23 cellular contexts compared by ENCODE assay signal in genomic region chr17:73336613-73337400, GRCh38. TPM values are rescaled to one million over a fixed set of nuclear protein-coding genes. Genes with fewer than 3 reads are reported as not detected.
A peak's percentile ranks its signal among the peaks of the same experiment; 100 is the strongest.
DNase-seq lines count a peak whose midpoint lies in the region; FAIRE-seq and TF ChIP-seq lines count a peak whose summit lies in the region.
"Had no signal": no experiment of that assay in that cellular context is flagged by ENCODE, and none has a peak within 500 bp of the region (broad histone marks: within the 10 kb centered on the region; RNA-seq: fewer than 3 reads in every experiment).

No MANE protein-coding gene starts in this region.

- H3K4me1 ChIP-seq in kidney (ENCODE audit: control insufficient read depth in 1 of 2, insufficient read depth in 1 of 2, low read depth in 1 of 2, low read length in 2 of 2) (peaks cover 0 to 4% of the 10 kb centered on the region in 2 donors), uterus (peaks cover 0 to 7% of the 10 kb centered on the region in 2 donors)

- no peak for TF ChIP-seq POLR2A in uterus (IDR thresholded peaks at IDR 0.05)

- H3K9ac ChIP-seq in kidney (ENCODE audit: low read length in 2 of 2) = no peak overlapping the region
- H3K9ac ChIP-seq: BLaER1, KMS-11 had no signal

- intact Hi-C loops in kidney (cut with DNase I) (no loop called here), uterus (cut with DNase I; ENCODE audit: low total_unique reads) (no loop called here)

- no peak for FAIRE-seq in kidney (lab: Jason Lieb, UNC)
- FAIRE-seq: A204.1, small intestine had no signal

- peak; percentile 23 for DNase-seq in NCI-H2227 (lab: John Stamatoyannopoulos, UW; ENCODE audit: unreplicated experiment)
- DNase-seq in NCI-H2227 treated with DMSO at 0.1 percent for 48 hours (lab: John Stamatoyannopoulos, UW) = no peak
- peak; percentile 69 for DNase-seq in WERI-Rb-1
- DNase-seq in kidney = peak; percentile 68
- DNase-seq in uterus = no peak
- no peak for DNase-seq in foreskin fibroblast
- DNase-seq in kidney tubule cell (ENCODE audit: low spot score) = no peak
- DNase-seq: activated CD8-positive, alpha-beta T cell treated with anti-CD3 and anti-CD28 coated beads, Interleukin-2, amount 10 ng/mL, durations not matched to agents 7 days and 5 days; activated naive CD8-positive, alpha-beta T cell treated with anti-CD3 and anti-CD28 coated beads for 36 hours; activated T-cell treated with anti-CD3 and anti-CD28 coated beads, Interleukin-2, amount 50 U/mL, for 72 hours; left colon; mucosa of descending colon; NCI-H1105; NK-92 treated with Interleukin-12 subunit alpha and Interleukin-12 subunit beta, amount 100 ng/mL, for 24 hours; small intestine; stimulated activated CD4-positive, alpha-beta T cell treated with anti-CD3 and anti-CD28 coated beads, Interleukin-4, amount 100 ng/mL, for 4 hours; stimulated activated CD8-positive, alpha-beta memory T cell treated with anti-CD3 and anti-CD28 coated beads, Interleukin-4, amount 100 ng/mL, for 48 hours; T-cell; thyroid gland had no signal

- no peaks in the 10 kb centered on the region for H3K9me3 ChIP-seq in WERI-Rb-1 (ENCODE audit: severe bottlenecking)
- H3K9me3 ChIP-seq in kidney (ENCODE audit: control insufficient read depth in 1 of 2, low read length in 2 of 2) = no peaks in the 10 kb centered on the region
- H3K9me3 ChIP-seq in uterus = no peaks in the 10 kb centered on the region
- H3K9me3 ChIP-seq: BLaER1, mucosa of descending colon, thyroid gland had no signal

- TF ChIP-seq CTCF in WERI-Rb-1 (IDR thresholded peaks at IDR 0.05; ENCODE audit: low read depth, low read length) (no peak), kidney (IDR thresholded peaks at IDR 0.05; ENCODE audit: borderline replicate concordance, extremely low read depth, insufficient read depth) (no peak), uterus (IDR thresholded peaks at IDR 0.05) (no peak), foreskin fibroblast (IDR thresholded peaks at IDR 0.05; ENCODE audit: low read depth, low read length) (no peak)

- H3K4me3 ChIP-seq in WERI-Rb-1 (ENCODE audit: low read depth, low read length) (no peak overlapping the region), kidney (ENCODE audit: low read length in 2 of 2) (no peak overlapping the region), skin epidermis (no peak overlapping the region), uterus (no peak overlapping the region), foreskin fibroblast (ENCODE audit: low read depth in 1 of 2, low read length in 2 of 2) (no peak overlapping the region)
- H3K4me3 ChIP-seq: BLaER1, mucosa of descending colon, thyroid gland had no signal

- H3K27me3 ChIP-seq in WERI-Rb-1 (ENCODE audit: insufficient read depth, low read depth, severe bottlenecking) = no peaks in the 10 kb centered on the region
- H3K27me3 ChIP-seq in uterus = no peaks in the 10 kb centered on the region
- H3K27me3 ChIP-seq: BLaER1, thyroid gland had no signal

- H3K36me3 ChIP-seq in WERI-Rb-1 (peaks cover 3% of the 10 kb centered on the region; the same call in 1 of the 2 replicates), kidney (ENCODE audit: control insufficient read depth in 1 of 2, insufficient read depth in 2 of 2, low read length in 2 of 2) (no peaks in the 10 kb centered on the region), uterus (no peaks in the 10 kb centered on the region)
- H3K36me3 ChIP-seq: thyroid gland had no signal

- H3K27ac ChIP-seq in WERI-Rb-1 (peak overlapping the region; percentile 38), kidney (ENCODE audit: low read depth in 2 of 2, low read length in 2 of 2) (no peak overlapping the region), skin epidermis (peak overlapping the region in 17 of 21 experiments; percentile 36 to 85 (median 59)), uterus (peak overlapping the region in 1 of 2 donors; percentile 89)
- H3K27ac ChIP-seq: BLaER1, KMS-11 had no signal

RNA-seq across cellular contexts. Expression of gene CDC42EP4, which starts 25.0 kb away (rescaled TPM):
- total RNA-seq in kidney = 76.9 TPM
- 26.2 TPM for polyA plus RNA-seq in kidney (ENCODE audit: insufficient read depth, low read depth, low replicate concordance)
- 100 to 1,000 TPM in 1 of 4 donors, 10 to 100 TPM in 3; 26.6 to 131 (median 70.7) TPM for total RNA-seq in uterus

Comparison
In these comparisons a context has a peak if more than half of its experiments do, and no peak if none do; other contexts are left out.
1. DNase-seq: peak in NCI-H2227 (single experiment), WERI-Rb-1 (single experiment) and kidney (single experiment); none in NCI-H2227 treated with DMSO at 0.1 percent for 48 hours (single experiment), uterus (0 of 2), foreskin fibroblast (0 of 2) and kidney tubule cell (single experiment).
2. H3K27ac ChIP-seq: peak in WERI-Rb-1 (single experiment) and skin epidermis (17 of 21); none in kidney (0 of 2).